Comparison of ENCODE assay signal across 10 cellular contexts in genomic region chr9:111877420-111877819, GRCh38.
"Had no signal": no experiment of that assay in that cellular context is flagged by ENCODE, and none has a peak within 500 bp of the region (broad histone marks: within the 10 kb centered on the region; RNA-seq: fewer than 3 reads in every experiment).

No MANE protein-coding gene starts in this region.

- H3K4me3 Mint-ChIP-seq: GM23338, H9, IgD-negative memory B cell had no signal

- FAIRE-seq: H1, H54, HepG2 had no signal

- DNase-seq: H9, HCEC 1CT, KBM-7 had no signal

- H3K27ac ChIP-seq: HL-60, KMS-11 had no signal

- H3K9me3 Mint-ChIP-seq: GM23338 had no signal

- ATAC-seq: GM23338, HepG2 had no signal

- H3K27me3 Mint-ChIP-seq: IgD-negative memory B cell had no signal

- H3K27ac Mint-ChIP-seq: GM23338, H9, IgD-negative memory B cell had no signal

- H3K4me3 ChIP-seq: GM23338 had no signal
